Comparison of ENCODE assay signal across 15 cellular contexts in the genomic region with DNA sequence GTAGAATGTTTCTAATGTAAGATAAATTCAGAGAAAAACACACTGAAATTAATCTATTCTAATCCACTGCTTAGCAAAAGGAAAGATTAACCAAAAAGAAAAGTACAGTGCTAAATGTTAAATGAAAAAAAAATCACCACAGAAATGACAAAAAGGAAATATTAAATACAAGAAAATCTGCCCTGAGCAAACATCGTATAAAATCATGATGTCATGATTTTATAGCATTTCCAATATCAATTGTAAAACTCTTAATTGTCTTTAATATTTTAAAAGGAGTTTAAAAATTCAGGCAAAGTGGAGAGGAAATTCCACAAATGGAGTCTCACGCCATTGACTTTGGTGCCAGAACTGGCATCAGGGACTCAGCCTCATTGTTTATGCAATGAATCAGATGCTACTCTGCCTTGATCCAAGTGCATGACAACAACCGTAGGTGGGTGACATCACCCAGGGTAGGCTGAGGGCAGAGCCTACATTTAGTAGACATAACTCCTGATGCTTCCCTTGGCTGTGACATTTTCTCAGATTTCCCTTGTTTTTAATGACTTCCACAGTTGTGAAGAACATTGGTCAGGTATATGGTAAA.
DNase-seq lines count a peak whose midpoint lies in the region; ATAC-seq and TF ChIP-seq lines count a peak whose summit lies in the region.
"Had no signal": no experiment of that assay in that cellular context is flagged by ENCODE, and none has a peak within 500 bp of the region (broad histone marks: within the 10 kb centered on the region; RNA-seq: fewer than 3 reads in every experiment).

No MANE protein-coding gene starts in this region.

- H3K9me3 ChIP-seq in HEK293 (ENCODE audit: control insufficient read depth, insufficient read depth, low read depth, low read length) (no peaks in the 10 kb centered on the region; the same call in 1 of the 2 replicates), OCI-LY7 (ENCODE audit: low read length) (no peaks in the 10 kb centered on the region)

- ATAC-seq in foreskin keratinocyte (peak; percentile 65), HG02798 (IDR thresholded peaks at IDR 0.05; ENCODE audit: poor library complexity, unreplicated experiment) (no peak)
- ATAC-seq: K562, T-helper 17 cell had no signal

- H3K4me3 ChIP-seq in ACC112 (ENCODE audit: low read depth, low read length) (no peak overlapping the region), HEK293 (ENCODE audit: low read depth, low read length) (no peak overlapping the region), OCI-LY7 (ENCODE audit: low read depth, low read length, poor library complexity, severe bottlenecking) (no peak overlapping the region)
- H3K4me3 ChIP-seq: K562 had no signal

- no peaks in the 10 kb centered on the region for H4K20me1 ChIP-seq in OCI-LY7 (ENCODE audit: insufficient read depth, low read length)

- intact Hi-C loops in OCI-LY7 (cut with micrococcal nuclease; ENCODE audit: unreplicated experiment): no loop called here

- no peak overlapping the region for H3K4me2 ChIP-seq in OCI-LY7 (ENCODE audit: low read length)

- no TSS peak for BruUV-seq in OCI-LY7 (replicated peaks; lab: Mats Ljungman, UMichigan)

- H3K4me1 ChIP-seq in ACC112 (ENCODE audit: control insufficient read depth, insufficient read depth, low read length, unreplicated experiment) (peaks cover 35% of the 10 kb centered on the region), HEK293 (ENCODE audit: control insufficient read depth, insufficient read depth, low read length) (no peaks in the 10 kb centered on the region), foreskin keratinocyte (no peaks in the 10 kb centered on the region), OCI-LY7 (ENCODE audit: insufficient read depth, low read length, poor library complexity, severe bottlenecking) (no peaks in the 10 kb centered on the region)

- CTCF ChIA-PET in HEK293 (lab: Yijun Ruan, JAX): no interaction called here
- CTCF ChIA-PET in OCI-LY7 (lab: Charles Lee; ENCODE audit: unreplicated experiment): no interaction called here

- DNase-seq in astrocyte of the hippocampus (ENCODE audit: low read depth, low spot score): peak; percentile 83
- DNase-seq in foreskin keratinocyte: no peak
- DNase-seq in OCI-LY7 (ENCODE audit: low spot score): no peak
- no peak for DNase-seq in stimulated activated naive CD4-positive, alpha-beta T cell (lab: John Stamatoyannopoulos, UW)
- DNase-seq in NCI-H1105 treated with DMSO at 0.1 percent for 48 hours (lab: John Stamatoyannopoulos, UW): no peak
- DNase-seq: ACHN; activated CD4-positive, alpha-beta memory T cell treated with anti-CD3 and anti-CD28 coated beads for 36 hours; activated gamma-delta T cell; DMS79; OCI-M1; T-helper 17 cell had no signal

- no peaks in the 10 kb centered on the region for H3K27me3 ChIP-seq in ACC112 (ENCODE audit: insufficient read depth, low read length)
- no peaks in the 10 kb centered on the region for H3K27me3 ChIP-seq in foreskin keratinocyte

- H3K79me2 ChIP-seq in ACC112 (ENCODE audit: control insufficient read depth, insufficient read depth, low read length, unreplicated experiment): no peaks in the 10 kb centered on the region
- no peaks in the 10 kb centered on the region for H3K79me2 ChIP-seq in OCI-LY7 (ENCODE audit: insufficient read depth, low read depth, low read length)

- TF ChIP-seq CTCF in HEK293 (tag by site-specific recombination; IDR thresholded peaks at IDR 0.05) (no peak), foreskin keratinocyte (conservative IDR thresholded peaks at IDR 0.05) (no peak), OCI-LY7 (conservative IDR thresholded peaks at IDR 0.05; ENCODE audit: low read length) (no peak)

- H3K36me3 ChIP-seq in ACC112 (ENCODE audit: insufficient read depth, low read length): no peaks in the 10 kb centered on the region
- no peaks in the 10 kb centered on the region for H3K36me3 ChIP-seq in HEK293 (ENCODE audit: control insufficient read depth in 2 of 2, insufficient read depth in 1 of 2, low read length in 2 of 2)
- no peaks in the 10 kb centered on the region for H3K36me3 ChIP-seq in OCI-LY7 (ENCODE audit: insufficient read depth, low read length)

- H3K27ac ChIP-seq in ACC112 (ENCODE audit: low read depth, low read length) (peak overlapping the region; percentile 77), HEK293 (ENCODE audit: extremely low read depth, low read depth, low read length) (no peak overlapping the region), foreskin keratinocyte (no peak overlapping the region), OCI-LY7 (ENCODE audit: low read depth, low read length, poor library complexity, severe bottlenecking) (no peak overlapping the region)

- peak overlapping the region; percentile 10 for H2AFZ ChIP-seq in ACC112 (ENCODE audit: low read length, unreplicated experiment)
- H2AFZ ChIP-seq in OCI-LY7 (ENCODE audit: low read length): no peak overlapping the region

- H3K9me2 ChIP-seq in OCI-LY7 (ENCODE audit: insufficient read depth, low read length): no peaks in the 10 kb centered on the region

- POLR2A ChIA-PET in HEK293 (lab: Yijun Ruan, JAX): no interaction called here
- POLR2A ChIA-PET in OCI-LY7 (lab: Charles Lee): no interaction called here

TF ChIP-seq in HEK293, 187 proteins besides CTCF, POLR2A, EP300 and RAD21:
- TF ChIP-seq ZNF837 (tag by site-specific recombination; IDR thresholded peaks at IDR 0.05) (no peak), ZSCAN16 (tag by site-specific recombination; IDR thresholded peaks at IDR 0.05) (no peak), MZF1 (tag by site-specific recombination; IDR thresholded peaks at IDR 0.05; ENCODE audit: borderline replicate concordance) (no peak)
- TF ChIP-seq, protein P1, sequence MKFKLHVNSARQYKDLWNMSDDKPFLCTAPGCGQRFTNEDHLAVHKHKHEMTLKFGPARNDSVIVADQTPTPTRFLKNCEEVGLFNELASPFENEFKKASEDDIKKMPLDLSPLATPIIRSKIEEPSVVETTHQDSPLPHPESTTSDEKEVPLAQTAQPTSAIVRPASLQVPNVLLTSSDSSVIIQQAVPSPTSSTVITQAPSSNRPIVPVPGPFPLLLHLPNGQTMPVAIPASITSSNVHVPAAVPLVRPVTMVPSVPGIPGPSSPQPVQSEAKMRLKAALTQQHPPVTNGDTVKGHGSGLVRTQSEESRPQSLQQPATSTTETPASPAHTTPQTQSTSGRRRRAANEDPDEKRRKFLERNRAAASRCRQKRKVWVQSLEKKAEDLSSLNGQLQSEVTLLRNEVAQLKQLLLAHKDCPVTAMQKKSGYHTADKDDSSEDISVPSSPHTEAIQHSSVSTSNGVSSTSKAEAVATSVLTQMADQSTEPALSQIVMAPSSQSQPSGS (tag by site-specific recombination; IDR thresholded peaks at IDR 0.05; ENCODE audit: low read depth): peak; percentile 79
